14 cellular contexts compared by ENCODE assay signal in the genomic region with DNA sequence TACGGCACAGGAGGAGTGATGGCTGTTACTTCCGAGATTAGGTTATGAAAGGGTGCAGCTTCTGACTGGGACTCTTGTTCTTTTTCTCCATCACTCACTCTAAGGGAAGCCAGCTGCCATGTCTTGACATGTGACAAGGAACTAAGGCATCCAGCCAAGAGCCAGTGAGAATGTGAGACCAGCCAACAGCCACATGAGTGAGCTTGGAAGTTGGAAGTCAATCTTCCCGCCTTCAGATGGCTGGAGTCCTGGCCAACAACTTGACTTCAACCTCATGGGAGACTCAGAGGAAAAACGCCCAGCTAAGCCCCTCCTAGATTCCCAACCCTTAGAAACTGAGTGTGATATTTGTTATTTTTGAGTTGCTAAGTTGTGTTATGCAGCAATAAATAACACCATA.
DNase-seq lines count a peak whose midpoint lies in the region; ATAC-seq lines count a peak whose summit lies in the region.
"Had no signal": no experiment of that assay in that cellular context is flagged by ENCODE, and none has a peak within 500 bp of the region (broad histone marks: within the 10 kb centered on the region; RNA-seq: fewer than 3 reads in every experiment).

No MANE protein-coding gene starts in this region.

- H3K27ac Mint-ChIP-seq in stimulated activated naive CD8-positive, alpha-beta T cell treated with anti-CD3 and anti-CD28 coated beads, Interleukin-15, Interleukin-2, amounts not matched to agents 100 ng/mL and 50 ng/mL, for 24 hours = peak overlapping the region; percentile 19

- H3K9me3 Mint-ChIP-seq in stimulated activated naive CD8-positive, alpha-beta T cell treated with anti-CD3 and anti-CD28 coated beads, Interleukin-15, Interleukin-2, amounts not matched to agents 100 ng/mL and 50 ng/mL, for 24 hours = no peaks in the 10 kb centered on the region

- no peak for ATAC-seq in stimulated activated naive CD8-positive, alpha-beta T cell treated with anti-CD3 and anti-CD28 coated beads, Interleukin-15, Interleukin-2, amounts not matched to agents 100 U/mL and 50 U/mL, for 24 hours
- no peak for ATAC-seq in HG03520 (IDR thresholded peaks at IDR 0.05; ENCODE audit: unreplicated experiment)
- ATAC-seq: HepG2 had no signal

- no peaks in the 10 kb centered on the region for H3K27me3 Mint-ChIP-seq in stimulated activated naive CD8-positive, alpha-beta T cell treated with anti-CD3 and anti-CD28 coated beads, Interleukin-15, Interleukin-2, amounts not matched to agents 100 ng/mL and 50 ng/mL, for 24 hours

- no peak overlapping the region for H3K4me3 Mint-ChIP-seq in stimulated activated naive CD8-positive, alpha-beta T cell treated with anti-CD3 and anti-CD28 coated beads, Interleukin-15, Interleukin-2, amounts not matched to agents 100 ng/mL and 50 ng/mL, for 24 hours

- peaks cover 4% of the 10 kb centered on the region for H3K36me3 Mint-ChIP-seq in stimulated activated naive CD8-positive, alpha-beta T cell treated with anti-CD3 and anti-CD28 coated beads, Interleukin-15, Interleukin-2, amounts not matched to agents 100 ng/mL and 50 ng/mL, for 24 hours (ENCODE audit: low read depth)

- DNase-seq in stimulated activated naive CD8-positive, alpha-beta T cell treated with anti-CD3 and anti-CD28 coated beads, Interleukin-15, Interleukin-2, amounts not matched to agents 100 U/mL and 50 U/mL, for 24 hours = no peak
- DNase-seq in cerebellar cortex (ENCODE audit: low spot score) = peak; percentile 48
- DNase-seq in iris pigment epithelial cell (ENCODE audit: low read depth) = peak; percentile 8
- no peak for DNase-seq in NK-92 (lab: John Stamatoyannopoulos, UW; ENCODE audit: unreplicated experiment)
- no peak for DNase-seq in NCI-H82 treated with DMSO at 0.1 percent for 48 hours (lab: John Stamatoyannopoulos, UW; ENCODE audit: unreplicated experiment)
- DNase-seq in mesenteric fat pad (ENCODE audit: low spot score) = no peak
- DNase-seq: activated effector memory CD4-positive, alpha-beta T cell treated with Interleukin-2 at 50 U/mL for 16 hours; NCI-H2081; PC-9; testis; WERI-Rb-1 had no signal

- peaks cover 18% of the 10 kb centered on the region for H3K4me1 Mint-ChIP-seq in stimulated activated naive CD8-positive, alpha-beta T cell treated with anti-CD3 and anti-CD28 coated beads, Interleukin-15, Interleukin-2, amounts not matched to agents 100 ng/mL and 50 ng/mL, for 24 hours (ENCODE audit: low read depth)

Comparison
In these comparisons a context has a peak if more than half of its experiments do, and no peak if none do; other contexts are left out.
1. DNase-seq: peak in cerebellar cortex (single experiment) and iris pigment epithelial cell (single experiment); none in stimulated activated naive CD8-positive, alpha-beta T cell treated with anti-CD3 and anti-CD28 coated beads, Interleukin-15, Interleukin-2, amounts not matched to agents 100 U/mL and 50 U/mL, for 24 hours (single experiment), NK-92 (single experiment), NCI-H82 treated with DMSO at 0.1 percent for 48 hours (single experiment) and mesenteric fat pad (single experiment).